Comparison of ENCODE assay signal across 22 cellular contexts in the genomic region with DNA sequence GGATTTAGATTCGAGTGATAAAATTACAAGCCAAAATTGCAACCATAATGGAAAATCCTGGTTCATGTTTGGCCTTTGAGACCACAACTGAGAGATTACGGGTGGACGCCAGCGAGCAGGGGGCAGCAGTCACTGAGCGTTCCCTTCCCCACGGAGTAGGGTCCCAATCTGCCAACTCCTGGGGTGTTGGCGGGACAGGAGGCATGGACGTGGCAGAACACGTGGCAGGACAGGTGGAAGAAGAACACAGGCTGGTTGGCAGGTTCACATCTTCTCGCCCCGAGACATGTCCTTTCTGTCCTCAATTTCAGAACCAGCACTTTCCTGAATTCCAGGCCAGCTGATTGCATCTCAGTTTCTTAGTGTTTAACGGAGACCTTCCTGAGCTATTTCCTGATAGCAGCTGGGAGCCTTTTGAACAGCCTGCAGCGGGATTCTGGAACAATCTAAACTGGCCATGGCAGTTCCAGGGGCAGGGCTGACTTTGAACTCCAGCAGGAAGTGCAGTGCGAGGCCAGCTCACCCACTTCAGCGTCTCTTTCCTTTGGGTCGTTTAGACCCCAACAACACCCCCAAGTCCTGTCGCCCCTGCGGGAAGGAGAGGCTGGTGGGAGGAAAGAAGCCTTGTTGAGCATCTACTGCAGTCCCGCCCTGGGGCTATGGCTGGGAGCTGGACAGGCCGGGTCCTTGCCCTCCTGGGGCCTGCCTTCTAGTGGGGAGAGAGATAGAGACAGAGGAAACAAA.
DNase-seq lines count a peak whose midpoint lies in the region; ATAC-seq, FAIRE-seq and TF ChIP-seq lines count a peak whose summit lies in the region.
"Had no signal": no experiment of that assay in that cellular context is flagged by ENCODE, and none has a peak within 500 bp of the region (broad histone marks: within the 10 kb centered on the region; RNA-seq: fewer than 3 reads in every experiment).

No MANE protein-coding gene starts in this region.

- H3K4me1 ChIP-seq in endothelial cell of umbilical vein (ENCODE audit: control insufficient read depth, extremely low read depth, insufficient read depth, low read length) = peaks cover 5% of the 10 kb centered on the region
- peaks cover 2% of the 10 kb centered on the region for H3K4me1 ChIP-seq in mesenchymal stem cell (ENCODE audit: control insufficient read depth, insufficient read depth, low read depth, low read length)
- H3K4me1 ChIP-seq in aorta (ENCODE audit: control insufficient read depth in 1 of 2, insufficient read depth in 2 of 2, low read length in 2 of 2) = no peaks in the 10 kb centered on the region

- TF ChIP-seq POLR2A in endothelial cell of umbilical vein (IDR thresholded peaks at IDR 0.05; ENCODE audit: low read depth, low read length) = no peak

- intact Hi-C loops in endothelial cell of umbilical vein (cut with micrococcal nuclease) (no loop called here), aorta (cut with DNase I) (no loop called here)

- POLR2A ChIA-PET in endothelial cell of umbilical vein (lab: Charles Lee) = no interaction called here

- H2BK5ac ChIP-seq in mesenchymal stem cell (ENCODE audit: low read depth, low read length, poor library complexity, severe bottlenecking) = no peak overlapping the region

- H3K4ac ChIP-seq in mesenchymal stem cell (ENCODE audit: low read depth in 1 of 2, low read length in 2 of 2) = peak overlapping the region; percentile 4 to 42

- no peak for TF ChIP-seq CTCF in endothelial cell of umbilical vein (IDR thresholded peaks at IDR 0.05; ENCODE audit: extremely low read depth in 1 of 2, insufficient read depth in 1 of 2, low read depth in 1 of 2, low read length in 2 of 2)

- H2AK5ac ChIP-seq in mesenchymal stem cell (ENCODE audit: low read length, severe bottlenecking) = no peak overlapping the region

- H3K14ac ChIP-seq in mesenchymal stem cell (ENCODE audit: low read length in 2 of 2) = peak overlapping the region in 1 of 2 experiments; percentile 91

- peak overlapping the region in 1 of 2 experiments; percentile 85 for H3K18ac ChIP-seq in mesenchymal stem cell (ENCODE audit: low read depth in 1 of 2, low read length in 2 of 2)

- H3K36me3 ChIP-seq in endothelial cell of umbilical vein (ENCODE audit: control insufficient read depth in 2 of 2, extremely low read depth in 1 of 2, insufficient read depth in 2 of 2, low read length in 2 of 2) = no peaks in the 10 kb centered on the region
- H3K36me3 ChIP-seq in mesenchymal stem cell (ENCODE audit: control insufficient read depth in 1 of 2, insufficient read depth in 2 of 2, low read depth in 1 of 2, low read length in 2 of 2) = no peaks in the 10 kb centered on the region
- no peaks in the 10 kb centered on the region for H3K36me3 ChIP-seq in aorta (ENCODE audit: control insufficient read depth in 1 of 2, insufficient read depth in 2 of 2, low read length in 1 of 2)
- H3K36me3 ChIP-seq: BE2C, SJSA1 had no signal

- H4K91ac ChIP-seq in mesenchymal stem cell (ENCODE audit: low read length) = peak overlapping the region; percentile 94

- H3K79me2 ChIP-seq in endothelial cell of umbilical vein (ENCODE audit: control insufficient read depth, insufficient read depth, low read length) = no peaks in the 10 kb centered on the region

- no peak overlapping the region for H3K9ac ChIP-seq in endothelial cell of umbilical vein (replicated peaks; ENCODE audit: extremely low read depth, insufficient read depth, low read length)
- no peak overlapping the region for H3K9ac ChIP-seq in mesenchymal stem cell (ENCODE audit: low read length)

- no TSS peak for BruUV-seq in endothelial cell of umbilical vein (replicated peaks; lab: Mats Ljungman, UMichigan)

- WGBS in mesenchymal stem cell = 89% methylated on average over 17 of the region's 20 CpGs
- 31 to 40% methylated on average over 20 of the region's 20 CpGs for WGBS in aorta, 2 donors

- H3K4me3 ChIP-seq in endothelial cell of umbilical vein (replicated peaks in 1 of 3; ENCODE audit: insufficient read depth in 1 of 3, low read depth in 1 of 3, low read length in 3 of 3) = no peak overlapping the region
- no peak overlapping the region for H3K4me3 ChIP-seq in mesenchymal stem cell (ENCODE audit: insufficient read depth in 1 of 2, low read depth in 1 of 2, low read length in 2 of 2)
- no peak overlapping the region for H3K4me3 ChIP-seq in aorta (ENCODE audit: low read length in 2 of 2)
- H3K4me3 ChIP-seq: GM23338, SJSA1 had no signal

- H3K23ac ChIP-seq in mesenchymal stem cell (ENCODE audit: low read length in 2 of 2) = peak overlapping the region in 1 of 2 experiments; percentile 84

- H4K8ac ChIP-seq in mesenchymal stem cell (ENCODE audit: low read length) = peak overlapping the region; percentile 31

- peak overlapping the region; percentile 76 to 86 for H2BK12ac ChIP-seq in mesenchymal stem cell (ENCODE audit: low read length in 2 of 2)

- peak; percentile 94 for FAIRE-seq in endothelial cell of umbilical vein (lab: Jason Lieb, UNC)
- FAIRE-seq: GM12891, RCC 7860 had no signal

- no peaks in the 10 kb centered on the region for H3K9me1 ChIP-seq in endothelial cell of umbilical vein (replicated peaks; ENCODE audit: control insufficient read depth, extremely low read depth, insufficient read depth, low read length)

- no peak overlapping the region for H2BK15ac ChIP-seq in mesenchymal stem cell (ENCODE audit: low read depth, poor library complexity, severe bottlenecking)

- no peaks in the 10 kb centered on the region for H3K9me3 ChIP-seq in endothelial cell of umbilical vein (replicated peaks; ENCODE audit: control insufficient read depth, insufficient read depth, low read length)
- peaks cover 7% of the 10 kb centered on the region for H3K9me3 ChIP-seq in mesenchymal stem cell (ENCODE audit: control insufficient read depth, low read length)
- peaks cover 8% of the 10 kb centered on the region for H3K9me3 ChIP-seq in aorta (ENCODE audit: control insufficient read depth, low read length)

- dilution Hi-C loops in endothelial cell of umbilical vein (cut with MboI; ENCODE audit: extremely low pct_ligation_motif_present, low sequenced_read_pairs) = no loop called here

- ATAC-seq in aorta (ENCODE audit: low FRiP score) (no peak), GM18867 (IDR thresholded peaks at IDR 0.05; ENCODE audit: unreplicated experiment) (no peak)
- ATAC-seq: GM23338, HCT116, Right ventricle myocardium inferior had no signal

- H2BK120ac ChIP-seq in mesenchymal stem cell (ENCODE audit: low read depth, low read length) = no peak overlapping the region

- H3K27ac ChIP-seq in caudate nucleus (ENCODE audit: low read depth, low read length) = peak overlapping the region; percentile 62
- no peak overlapping the region for H3K27ac ChIP-seq in endothelial cell of umbilical vein (ENCODE audit: insufficient read depth, low read depth, low read length)
- H3K27ac ChIP-seq in mesenchymal stem cell (ENCODE audit: low read length, poor library complexity, severe bottlenecking) = no peak overlapping the region
- H3K27ac ChIP-seq in aorta (ENCODE audit: low read depth in 1 of 2, low read length in 2 of 2) = no peak overlapping the region
- H3K27ac ChIP-seq: SJSA1 had no signal

- CTCF ChIA-PET in endothelial cell of umbilical vein (lab: Charles Lee) = interaction anchor here (1.3 kb wide), 1 partner anchor 8 kb away, joined by 4 read pairs; no protein-coding TSS in a partner anchor

- H4K20me1 ChIP-seq in endothelial cell of umbilical vein (replicated peaks; ENCODE audit: control insufficient read depth, extremely low read depth, insufficient read depth, low read length) = no peaks in the 10 kb centered on the region

- H3K27me3 ChIP-seq in endothelial cell of umbilical vein (ENCODE audit: control insufficient read depth in 2 of 2, insufficient read depth in 2 of 2, low read length in 2 of 2) (peaks cover 1 to 2% of the 10 kb centered on the region in 2 experiments), mesenchymal stem cell (ENCODE audit: control insufficient read depth in 1 of 2, insufficient read depth in 1 of 2, low read length in 2 of 2) (peaks cover 0 to 64% of the 10 kb centered on the region in 2 experiments), aorta (ENCODE audit: control insufficient read depth in 1 of 2, insufficient read depth in 2 of 2, low read length in 1 of 2) (no peaks in the 10 kb centered on the region)
- H3K27me3 ChIP-seq: BE2C, SJSA1 had no signal

- no peak for DNase-seq in caudate nucleus (lab: John Stamatoyannopoulos, UW)
- DNase-seq in endothelial cell of umbilical vein (ENCODE audit: low read depth, low spot score) = no peak
- no peak for DNase-seq in mesenchymal stem cell
- peak; percentile 10 to 40 for DNase-seq in aorta
- no peak for DNase-seq in RKO (ENCODE audit: low spot score)
- no peak for DNase-seq in activated CD8-positive, alpha-beta memory T cell treated with anti-CD3 and anti-CD28 coated beads for 24 hours
- DNase-seq: BE2C; CD4-positive, CD25-positive, alpha-beta regulatory T cell; EL; Karpas-422; NCI-H1694; NCI-H2081; NCI-H2171; NCI-H526; OCI-M1 had no signal

- H3K4me2 ChIP-seq in endothelial cell of umbilical vein (ENCODE audit: insufficient read depth, low read length) = no peak overlapping the region
- H3K4me2 ChIP-seq in mesenchymal stem cell (ENCODE audit: low read length, poor library complexity, severe bottlenecking) = no peak overlapping the region
- H3K4me2 ChIP-seq: GM23338 had no signal

- no peaks in the 10 kb centered on the region for H3K79me1 ChIP-seq in mesenchymal stem cell (replicated peaks; ENCODE audit: low read length, poor library complexity, severe bottlenecking)

- H2AFZ ChIP-seq in endothelial cell of umbilical vein (ENCODE audit: low read depth, low read length) = peak overlapping the region; percentile 21
- H2AFZ ChIP-seq in mesenchymal stem cell (ENCODE audit: low read depth, low read length) = no peak overlapping the region
- H2AFZ ChIP-seq: GM23338 had no signal

TF ChIP-seq in endothelial cell of umbilical vein, 7 proteins besides CTCF, POLR2A, EP300 and RAD21:
- TF ChIP-seq EZH2 (IDR thresholded peaks at IDR 0.05; ENCODE audit: borderline replicate concordance, low read depth, low read length, severe bottlenecking) (no peak), MAX (IDR thresholded peaks at IDR 0.05; ENCODE audit: insufficient read depth, insufficient read length) (peak; percentile 32)
TF ChIP-seq in endothelial cell of umbilical vein: peak in this region for 1.

Comparison
In these comparisons a context has a peak if more than half of its experiments do, and no peak if none do; other contexts are left out.
1. DNase-seq: peak in aorta (2 of 2); none in caudate nucleus (0 of 61), endothelial cell of umbilical vein (single experiment), mesenchymal stem cell (single experiment), RKO (single experiment) and activated CD8-positive, alpha-beta memory T cell treated with anti-CD3 and anti-CD28 coated beads for 24 hours (single experiment).